In the genomic region with DNA sequence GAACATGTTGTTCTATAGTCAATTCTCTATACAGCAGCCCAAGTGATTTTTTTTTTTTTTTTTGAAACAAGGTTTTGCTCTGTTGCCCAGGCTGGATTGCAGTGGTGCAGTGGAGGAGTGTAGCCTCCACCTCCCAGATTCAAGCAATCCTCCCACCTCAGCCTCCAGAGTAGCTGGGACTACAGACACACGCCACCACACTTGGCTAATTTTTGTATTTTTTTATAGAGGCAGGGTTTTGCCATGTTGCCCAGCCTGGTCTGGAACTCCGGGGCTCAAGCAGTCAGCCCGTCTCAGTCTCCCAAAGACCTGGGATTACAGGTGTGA, we compare ENCODE assay signal across 1 cellular context.
TF ChIP-seq lines count a peak whose summit lies in the region.

No MANE protein-coding gene starts in this region.

TF ChIP-seq in HepG2, 621 proteins besides CTCF, POLR2A, EP300 and RAD21 (continued from another document):
- TF ChIP-seq, protein P1, sequence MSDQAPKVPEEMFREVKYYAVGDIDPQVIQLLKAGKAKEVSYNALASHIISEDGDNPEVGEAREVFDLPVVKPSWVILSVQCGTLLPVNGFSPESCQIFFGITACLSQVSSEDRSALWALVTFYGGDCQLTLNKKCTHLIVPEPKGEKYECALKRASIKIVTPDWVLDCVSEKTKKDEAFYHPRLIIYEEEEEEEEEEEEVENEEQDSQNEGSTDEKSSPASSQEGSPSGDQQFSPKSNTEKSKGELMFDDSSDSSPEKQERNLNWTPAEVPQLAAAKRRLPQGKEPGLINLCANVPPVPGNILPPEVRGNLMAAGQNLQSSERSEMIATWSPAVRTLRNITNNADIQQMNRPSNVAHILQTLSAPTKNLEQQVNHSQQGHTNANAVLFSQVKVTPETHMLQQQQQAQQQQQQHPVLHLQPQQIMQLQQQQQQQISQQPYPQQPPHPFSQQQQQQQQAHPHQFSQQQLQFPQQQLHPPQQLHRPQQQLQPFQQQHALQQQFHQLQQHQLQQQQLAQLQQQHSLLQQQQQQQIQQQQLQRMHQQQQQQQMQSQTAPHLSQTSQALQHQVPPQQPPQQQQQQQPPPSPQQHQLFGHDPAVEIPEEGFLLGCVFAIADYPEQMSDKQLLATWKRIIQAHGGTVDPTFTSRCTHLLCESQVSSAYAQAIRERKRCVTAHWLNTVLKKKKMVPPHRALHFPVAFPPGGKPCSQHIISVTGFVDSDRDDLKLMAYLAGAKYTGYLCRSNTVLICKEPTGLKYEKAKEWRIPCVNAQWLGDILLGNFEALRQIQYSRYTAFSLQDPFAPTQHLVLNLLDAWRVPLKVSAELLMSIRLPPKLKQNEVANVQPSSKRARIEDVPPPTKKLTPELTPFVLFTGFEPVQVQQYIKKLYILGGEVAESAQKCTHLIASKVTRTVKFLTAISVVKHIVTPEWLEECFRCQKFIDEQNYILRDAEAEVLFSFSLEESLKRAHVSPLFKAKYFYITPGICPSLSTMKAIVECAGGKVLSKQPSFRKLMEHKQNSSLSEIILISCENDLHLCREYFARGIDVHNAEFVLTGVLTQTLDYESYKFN (CRISPR knock-in tag; conservative IDR thresholded peaks at IDR 0.05): 0 out of 2 replicates have a peak, but pooled peaks have one; percentile 2
- TF ChIP-seq RBM22 (optimal IDR thresholded peaks at IDR 0.05; ENCODE audit: low read length): no peak
TF ChIP-seq in HepG2: peak in this region for 12.
